In genomic region chr2:36379710-36380448, GRCh38 we compare ENCODE assay signal across 20 cellular contexts. TPM values are rescaled to one million over a fixed set of nuclear protein-coding genes. Genes with fewer than 3 reads are reported as not detected.
DNase-seq lines count a peak whose midpoint lies in the region; FAIRE-seq and TF ChIP-seq lines count a peak whose summit lies in the region.
"Had no signal": no experiment of that assay in that cellular context is flagged by ENCODE, and none has a peak within 500 bp of the region (broad histone marks: within the 10 kb centered on the region; RNA-seq: fewer than 3 reads in every experiment).

No MANE protein-coding gene starts in this region.

- H2AFZ ChIP-seq in astrocyte (ENCODE audit: low read depth, low read length): no peak overlapping the region

- no peaks in the 10 kb centered on the region for H3K36me3 Mint-ChIP-seq in astrocyte (ENCODE audit: low read depth, unreplicated experiment)
- H3K36me3 Mint-ChIP-seq: activated naive CD8-positive, alpha-beta T cell treated with anti-CD3 and anti-CD28 coated beads, Interleukin-2, amount 10 ng/mL, durations not matched to agents 7 days and 5 days had no signal

- no peak overlapping the region for H2BK15ac ChIP-seq in mesendoderm (replicated peaks; ENCODE audit: low read depth)

- H4K8ac ChIP-seq in mesendoderm (ENCODE audit: low read depth, low read length): no peak overlapping the region

- H3K79me2 ChIP-seq in astrocyte (ENCODE audit: insufficient read depth, low read length): peaks cover 99% of the 10 kb centered on the region
- peaks cover 66% of the 10 kb centered on the region for H3K79me2 ChIP-seq in mesendoderm (ENCODE audit: control insufficient read depth, insufficient read depth, low read length)

- no peak for TF ChIP-seq CTCF in astrocyte (IDR thresholded peaks at IDR 0.05; ENCODE audit: insufficient read depth, low read depth, low read length)

- DNase-seq in EH (ENCODE audit: low read depth) (peak; percentile 70), HT1080 (ENCODE audit: low read depth) (peak; percentile 69), astrocyte (ENCODE audit: low read depth) (peak; percentile 86), mesendoderm (no peak), NCI-H2171 treated with DMSO at 0.1 percent for 48 hours (lab: John Stamatoyannopoulos, UW) (no peak), globus pallidus (ENCODE audit: low spot score) (no peak), HuH-7 (ENCODE audit: low spot score) (no peak), MG63 (no peak)
- DNase-seq: activated naive CD8-positive, alpha-beta T cell treated with anti-CD3 and anti-CD28 coated beads, Interleukin-2, amount 10 ng/mL, durations not matched to agents 7 days and 5 days; BE2C; DMS53; heart right ventricle; NCI-H146; ovary; small intestine had no signal

- no peak overlapping the region for H3K27ac Mint-ChIP-seq in astrocyte (ENCODE audit: unreplicated experiment)
- H3K27ac Mint-ChIP-seq: activated naive CD8-positive, alpha-beta T cell treated with anti-CD3 and anti-CD28 coated beads, Interleukin-2, amount 10 ng/mL, durations not matched to agents 7 days and 5 days; stimulated activated naive CD8-positive, alpha-beta T cell treated with anti-CD3 and anti-CD28 coated beads, Interleukin-15, Interleukin-2, amounts not matched to agents 100 ng/mL and 50 ng/mL, for 24 hours had no signal

- peak overlapping the region; percentile 5 for H3K18ac ChIP-seq in mesendoderm (ENCODE audit: low read length)

- no peak overlapping the region for H2BK5ac ChIP-seq in mesendoderm (ENCODE audit: low read length)

- H3K79me1 ChIP-seq in mesendoderm (ENCODE audit: low read length): peaks cover 21% of the 10 kb centered on the region

- no peak overlapping the region for H2BK120ac ChIP-seq in mesendoderm (ENCODE audit: low read depth, low read length)

- H3K4me2 ChIP-seq in astrocyte (ENCODE audit: low read length) (peak overlapping the region; percentile 50), mesendoderm (ENCODE audit: low read length) (no peak overlapping the region)

- H4K5ac ChIP-seq in mesendoderm (ENCODE audit: low read length): no peak overlapping the region

- FAIRE-seq in astrocyte (lab: Jason Lieb, UNC): no peak
- FAIRE-seq: small intestine had no signal

- no peaks in the 10 kb centered on the region for H3K27me3 Mint-ChIP-seq in astrocyte (ENCODE audit: low read depth, unreplicated experiment)
- H3K27me3 Mint-ChIP-seq: activated naive CD8-positive, alpha-beta T cell treated with anti-CD3 and anti-CD28 coated beads, Interleukin-2, amount 10 ng/mL, durations not matched to agents 7 days and 5 days; stimulated activated naive CD8-positive, alpha-beta T cell treated with anti-CD3 and anti-CD28 coated beads, Interleukin-15, Interleukin-2, amounts not matched to agents 100 ng/mL and 50 ng/mL, for 24 hours had no signal

- peaks cover 88% of the 10 kb centered on the region for H4K20me1 ChIP-seq in astrocyte (ENCODE audit: insufficient read depth, low read length)

- H3K9me3 Mint-ChIP-seq in astrocyte (ENCODE audit: unreplicated experiment): no peaks in the 10 kb centered on the region
- H3K9me3 Mint-ChIP-seq: activated naive CD8-positive, alpha-beta T cell treated with anti-CD3 and anti-CD28 coated beads, Interleukin-2, amount 10 ng/mL, durations not matched to agents 7 days and 5 days; stimulated activated naive CD8-positive, alpha-beta T cell treated with anti-CD3 and anti-CD28 coated beads, Interleukin-15, Interleukin-2, amounts not matched to agents 100 ng/mL and 50 ng/mL, for 24 hours had no signal

- H3K9me3 ChIP-seq in astrocyte (ENCODE audit: insufficient read depth, low read depth, low read length) (no peaks in the 10 kb centered on the region), MG63 (no peaks in the 10 kb centered on the region)
- H3K9me3 ChIP-seq: BE2C, HAP-1, heart right ventricle, ovary, vagina had no signal

- H3K4me1 ChIP-seq in astrocyte (ENCODE audit: insufficient read depth, low read length): peaks cover 41% of the 10 kb centered on the region
- peaks cover 33% of the 10 kb centered on the region for H3K4me1 ChIP-seq in mesendoderm (ENCODE audit: control insufficient read depth, low read depth, low read length)
- H3K4me1 ChIP-seq: BE2C had no signal

- H3K23ac ChIP-seq in mesendoderm (ENCODE audit: low read length): no peak overlapping the region

- no peak overlapping the region for H3K4me3 Mint-ChIP-seq in astrocyte (ENCODE audit: unreplicated experiment)
- H3K4me3 Mint-ChIP-seq: activated naive CD8-positive, alpha-beta T cell treated with anti-CD3 and anti-CD28 coated beads, Interleukin-2, amount 10 ng/mL, durations not matched to agents 7 days and 5 days; stimulated activated naive CD8-positive, alpha-beta T cell treated with anti-CD3 and anti-CD28 coated beads, Interleukin-15, Interleukin-2, amounts not matched to agents 100 ng/mL and 50 ng/mL, for 24 hours had no signal

- peaks cover 51% of the 10 kb centered on the region for H3K4me1 Mint-ChIP-seq in astrocyte (ENCODE audit: low read depth, unreplicated experiment)
- H3K4me1 Mint-ChIP-seq: activated naive CD8-positive, alpha-beta T cell treated with anti-CD3 and anti-CD28 coated beads, Interleukin-2, amount 10 ng/mL, durations not matched to agents 7 days and 5 days had no signal

- H3K4me3 ChIP-seq in astrocyte (ENCODE audit: insufficient read depth, low read depth, low read length) (no peak overlapping the region), mesendoderm (ENCODE audit: low read length) (no peak overlapping the region), MG63 (no peak overlapping the region)
- H3K4me3 ChIP-seq: HAP-1, heart right ventricle, ovary, vagina had no signal

- H3K36me3 ChIP-seq in astrocyte (ENCODE audit: insufficient read depth, low read length) (peaks cover 14% of the 10 kb centered on the region), mesendoderm (ENCODE audit: control insufficient read depth, insufficient read depth, low read length) (no peaks in the 10 kb centered on the region), MG63 (peaks cover 74% of the 10 kb centered on the region)
- H3K36me3 ChIP-seq: BE2C, HAP-1, ovary, vagina had no signal

- no peak overlapping the region for H3K4ac ChIP-seq in mesendoderm (ENCODE audit: low read depth, low read length)

- H3K56ac ChIP-seq in mesendoderm (ENCODE audit: low read length): peak overlapping the region; percentile 38

- H2AK5ac ChIP-seq in mesendoderm (ENCODE audit: low read length): no peak overlapping the region

- no peak overlapping the region for H3K9ac ChIP-seq in astrocyte (ENCODE audit: low read length)
- H3K9ac ChIP-seq in mesendoderm (ENCODE audit: low read length): no peak overlapping the region

- H3K27ac ChIP-seq in astrocyte (ENCODE audit: low read depth, low read length) (no peak overlapping the region), mesendoderm (ENCODE audit: low read depth, low read length) (no peak overlapping the region)
- H3K27ac ChIP-seq: epithelial cell of prostate, HL-60, ovary, vagina had no signal

- no peaks in the 10 kb centered on the region for H3K27me3 ChIP-seq in astrocyte (ENCODE audit: insufficient read depth, low read length)
- H3K27me3 ChIP-seq in mesendoderm (ENCODE audit: insufficient read depth, low read length, poor library complexity): no peaks in the 10 kb centered on the region
- no peaks in the 10 kb centered on the region for H3K27me3 ChIP-seq in MG63
- H3K27me3 ChIP-seq: heart right ventricle, ovary, vagina had no signal

- no CpG with 5 or more reads among the region's 3 CpGs for WGBS in mesendoderm (ENCODE audit: extremely low coverage, insufficient coverage, low lambda C conversion rate)

RNA-seq across cellular contexts. Expression of gene CRIM1, which starts 24.3 kb away (rescaled TPM):
- 113 and 135 TPM in 2 replicates for total RNA-seq in HT1080 (2014; rRNA removed; shearing (Covaris generic))
- 162 and 192 TPM in 2 replicates for polyA plus RNA-seq in HT1080 (2015; cell fraction: cytosol; rRNA removed)
- 374 and 390 TPM in 2 replicates for polyA plus RNA-seq in HT1080 (2015; cell fraction: nucleus; rRNA removed)
- 138 and 180 TPM in 2 replicates for total RNA-seq in astrocyte
- polyA plus RNA-seq in mesendoderm (2013, experiment 1 of 2): 14.5 TPM
- 14.5 TPM for polyA plus RNA-seq in mesendoderm (2013, experiment 2 of 2)
- 61.0 and 102 TPM in 2 replicates for total RNA-seq in MG63 (2014; rRNA removed; shearing (Covaris generic); ENCODE audit: low replicate concordance)

Comparison
In these comparisons a context has a peak if more than half of its experiments do, and no peak if none do; other contexts are left out.
1. DNase-seq: peak in EH (single experiment), HT1080 (single experiment) and astrocyte (single experiment); none in mesendoderm (single experiment), NCI-H2171 treated with DMSO at 0.1 percent for 48 hours (single experiment), globus pallidus (single experiment), HuH-7 (single experiment) and MG63 (single experiment).